ENCODE assay signal across 18 cellular contexts in the genomic region with DNA sequence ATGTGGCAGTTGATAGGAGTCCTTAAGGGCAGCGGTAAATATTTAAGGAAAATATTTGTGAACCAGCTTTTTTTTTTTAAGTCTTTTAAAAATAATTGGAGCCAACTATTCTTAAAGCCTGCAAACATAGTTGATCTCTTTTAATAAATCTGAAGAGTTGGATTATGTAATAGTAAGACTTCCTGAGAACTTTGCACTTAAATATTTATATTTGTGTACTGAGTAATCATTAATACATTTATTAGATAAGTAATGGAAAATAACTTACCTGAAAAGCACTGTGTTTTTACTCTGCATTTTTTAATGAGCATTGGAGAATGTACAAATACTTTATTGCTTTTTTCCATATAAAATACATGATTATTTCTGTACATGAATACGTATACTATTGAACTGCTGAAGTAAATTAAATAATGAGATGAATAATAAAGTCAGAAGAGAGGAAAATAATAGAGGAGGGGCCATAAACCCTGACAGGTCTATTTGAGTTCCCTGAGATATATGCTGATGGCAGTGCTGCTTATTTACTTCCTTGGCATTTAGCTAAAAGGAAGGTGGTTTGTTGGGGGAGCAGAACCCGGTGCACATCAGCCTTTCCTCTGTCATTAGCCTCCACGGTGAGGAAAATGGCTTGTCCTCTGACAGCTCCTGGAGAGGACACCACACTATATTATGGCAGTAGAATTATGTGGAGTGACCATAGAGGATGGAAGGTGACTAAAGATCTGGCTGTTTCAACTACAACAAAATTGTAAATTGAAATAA.
"Had no signal": no experiment of that assay in that cellular context is flagged by ENCODE, and none has a peak within 500 bp of the region (broad histone marks: within the 10 kb centered on the region; RNA-seq: fewer than 3 reads in every experiment).

No MANE protein-coding gene starts in this region.

- H3K4me3 ChIP-seq: coronary artery, hepatocyte, right atrium auricular region, smooth muscle cell, testis, transverse colon had no signal

- H3K27ac ChIP-seq: coronary artery, foreskin keratinocyte, hepatocyte, right atrium auricular region, testis, transverse colon had no signal

- H3K4me1 ChIP-seq: foreskin keratinocyte, right atrium auricular region, testis had no signal

- H2AFZ ChIP-seq: hepatocyte had no signal

- DNase-seq: effector CD4-positive, alpha-beta T cell; endodermal cell; erythroblast; foreskin keratinocyte; head of caudate nucleus; kidney; left cardiac atrium; left ventricle myocardium superior; naive thymus-derived CD8-positive, alpha-beta T cell; stimulated activated CD4-positive, alpha-beta T cell treated with anti-CD3 and anti-CD28 coated beads, Interleukin-4, amount 100 ng/mL, for 1 hour; testis; transverse colon had no signal

- FAIRE-seq: endothelial cell of umbilical vein, kidney had no signal

- H3K9me3 ChIP-seq: right atrium auricular region, testis, transverse colon had no signal

- H3K36me3 ChIP-seq: right atrium auricular region had no signal

- ATAC-seq: foreskin keratinocyte; left cardiac atrium; left ventricle myocardium superior; naive thymus-derived CD8-positive, alpha-beta T cell; stimulated activated memory B cell treated with anti-CD40 and anti-IgM and Interleukin-4, amounts not matched to agents 10 μg/mL and 1 μg/mL and 100 μg/mL, for 72 hours had no signal

- H3K4me2 ChIP-seq: hepatocyte, smooth muscle cell had no signal

- H3K27me3 ChIP-seq: foreskin keratinocyte, hepatocyte, right atrium auricular region, testis, transverse colon had no signal
